ENCODE assay signal across 1 cellular context in genomic region chr3:34995771-34996430, GRCh38.
TF ChIP-seq lines count a peak whose summit lies in the region.

No MANE protein-coding gene starts in this region.

TF ChIP-seq in GM23338, 12 proteins besides CTCF, POLR2A, EP300 and RAD21 (continued from another document):
- TF ChIP-seq ZNF462 (CRISPR knock-in tag; IDR thresholded peaks at IDR 0.05) (no peak), ZNF114 (CRISPR knock-in tag; IDR thresholded peaks at IDR 0.05) (no peak), ZNF331 (CRISPR knock-in tag; IDR thresholded peaks at IDR 0.05; ENCODE audit: low read depth) (no peak)
- TF ChIP-seq, protein P1, sequence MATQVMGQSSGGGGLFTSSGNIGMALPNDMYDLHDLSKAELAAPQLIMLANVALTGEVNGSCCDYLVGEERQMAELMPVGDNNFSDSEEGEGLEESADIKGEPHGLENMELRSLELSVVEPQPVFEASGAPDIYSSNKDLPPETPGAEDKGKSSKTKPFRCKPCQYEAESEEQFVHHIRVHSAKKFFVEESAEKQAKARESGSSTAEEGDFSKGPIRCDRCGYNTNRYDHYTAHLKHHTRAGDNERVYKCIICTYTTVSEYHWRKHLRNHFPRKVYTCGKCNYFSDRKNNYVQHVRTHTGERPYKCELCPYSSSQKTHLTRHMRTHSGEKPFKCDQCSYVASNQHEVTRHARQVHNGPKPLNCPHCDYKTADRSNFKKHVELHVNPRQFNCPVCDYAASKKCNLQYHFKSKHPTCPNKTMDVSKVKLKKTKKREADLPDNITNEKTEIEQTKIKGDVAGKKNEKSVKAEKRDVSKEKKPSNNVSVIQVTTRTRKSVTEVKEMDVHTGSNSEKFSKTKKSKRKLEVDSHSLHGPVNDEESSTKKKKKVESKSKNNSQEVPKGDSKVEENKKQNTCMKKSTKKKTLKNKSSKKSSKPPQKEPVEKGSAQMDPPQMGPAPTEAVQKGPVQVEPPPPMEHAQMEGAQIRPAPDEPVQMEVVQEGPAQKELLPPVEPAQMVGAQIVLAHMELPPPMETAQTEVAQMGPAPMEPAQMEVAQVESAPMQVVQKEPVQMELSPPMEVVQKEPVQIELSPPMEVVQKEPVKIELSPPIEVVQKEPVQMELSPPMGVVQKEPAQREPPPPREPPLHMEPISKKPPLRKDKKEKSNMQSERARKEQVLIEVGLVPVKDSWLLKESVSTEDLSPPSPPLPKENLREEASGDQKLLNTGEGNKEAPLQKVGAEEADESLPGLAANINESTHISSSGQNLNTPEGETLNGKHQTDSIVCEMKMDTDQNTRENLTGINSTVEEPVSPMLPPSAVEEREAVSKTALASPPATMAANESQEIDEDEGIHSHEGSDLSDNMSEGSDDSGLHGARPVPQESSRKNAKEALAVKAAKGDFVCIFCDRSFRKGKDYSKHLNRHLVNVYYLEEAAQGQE (IDR thresholded peaks at IDR 0.05; ENCODE audit: unreplicated experiment) = no peak
